15 cellular contexts compared by ENCODE assay signal in the genomic region with DNA sequence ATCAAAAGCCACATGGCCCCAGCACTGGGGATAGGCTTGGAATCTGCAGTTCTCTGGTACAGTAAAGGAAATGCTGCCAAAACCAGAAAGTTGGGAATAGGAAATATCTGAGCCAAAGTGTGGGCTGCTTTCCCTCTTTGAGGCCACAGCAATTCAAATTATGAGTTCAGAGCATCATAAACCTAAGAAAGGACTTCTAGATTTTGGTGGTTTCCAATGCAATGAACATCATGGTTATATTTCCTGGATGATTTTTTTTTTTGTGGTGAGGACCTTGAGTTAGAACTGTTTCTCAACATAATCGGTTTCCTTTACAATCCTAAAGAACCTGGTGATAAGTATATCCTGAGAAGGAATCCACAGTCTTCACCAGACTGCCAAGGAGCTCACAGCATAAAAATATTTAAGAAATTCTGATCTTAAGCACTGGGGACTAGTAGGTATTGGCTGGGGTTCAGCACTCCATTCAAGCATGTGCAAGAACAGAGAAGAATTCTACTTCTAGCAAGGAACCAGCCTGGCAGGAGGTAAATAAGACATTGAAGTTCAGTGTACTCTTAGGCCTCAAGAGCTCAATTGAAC. TPM values are rescaled to one million over a fixed set of nuclear protein-coding genes. Genes with fewer than 3 reads are reported as not detected.
"Had no signal": no experiment of that assay in that cellular context is flagged by ENCODE, and none has a peak within 500 bp of the region (broad histone marks: within the 10 kb centered on the region; RNA-seq: fewer than 3 reads in every experiment).

No MANE protein-coding gene starts in this region.

- H3K36me3 ChIP-seq: colonic mucosa, neural progenitor cell, ovary had no signal

- H3K9me3 ChIP-seq: colonic mucosa, ovary had no signal

- H2AFZ ChIP-seq: neural progenitor cell had no signal

- H3K4me1 ChIP-seq: colonic mucosa, neural progenitor cell had no signal

- H3K27ac Mint-ChIP-seq: activated CD8-positive, alpha-beta memory T cell treated with anti-CD3 and anti-CD28 coated beads, Interleukin-2, amount 10 ng/mL, durations not matched to agents 7 days and 5 days; activated naive CD8-positive, alpha-beta T cell; activated T-cell treated with anti-CD3 and anti-CD28 coated beads, Interleukin-2, amount 50 U/mL, for 24 hours; neural progenitor cell; stimulated activated naive CD8-positive, alpha-beta T cell treated with anti-CD3 and anti-CD28 coated beads, Interleukin-15, Interleukin-2, amounts not matched to agents 100 ng/mL and 50 ng/mL, for 24 hours; T-helper 2 cell treated with Interferon-gamma antibody and Interleukin-4, amounts not matched to agents 5 μg/mL and 100 μg/mL, for 36 hours had no signal

- DNase-seq: activated CD4-positive, alpha-beta T cell treated with anti-CD3 and anti-CD28 coated beads, Interleukin-2, amount 50 U/mL, for 48 hours; activated CD4-positive, CD25-positive, alpha-beta regulatory T cell treated with anti-CD3 and anti-CD28 coated beads, Interleukin-2, amount 50 U/mL, for 72 hours; activated CD8-positive, alpha-beta memory T cell treated with anti-CD3 and anti-CD28 coated beads, Interleukin-2, amount 10 ng/mL, durations not matched to agents 7 days and 5 days; activated gamma-delta T cell; activated T-cell treated with anti-CD3 and anti-CD28 coated beads, Interleukin-2, amount 50 U/mL, for 24 hours; colonic mucosa; effector CD4-positive, alpha-beta T cell; ovary; stimulated activated CD4-positive, alpha-beta T cell treated with anti-CD3 and anti-CD28 coated beads, Interleukin-15, amount 100 ng/mL, for 24 hours; stimulated activated CD4-positive, alpha-beta T cell treated with anti-CD3 and anti-CD28 coated beads, Interleukin-4, amount 100 ng/mL, for 24 hours had no signal

- ATAC-seq: activated CD8-positive, alpha-beta memory T cell treated with anti-CD3 and anti-CD28 coated beads, Interleukin-2, amount 10 ng/mL, durations not matched to agents 7 days and 5 days; left lobe of liver had no signal

- H3K36me3 Mint-ChIP-seq: activated CD8-positive, alpha-beta memory T cell treated with anti-CD3 and anti-CD28 coated beads, Interleukin-2, amount 10 ng/mL, durations not matched to agents 7 days and 5 days; activated naive CD8-positive, alpha-beta T cell; neural progenitor cell had no signal

- H3K4me2 ChIP-seq: neural progenitor cell had no signal

- H3K4me1 Mint-ChIP-seq: activated CD8-positive, alpha-beta memory T cell treated with anti-CD3 and anti-CD28 coated beads, Interleukin-2, amount 10 ng/mL, durations not matched to agents 7 days and 5 days; neural progenitor cell had no signal

- H3K27ac ChIP-seq: colonic mucosa, neural progenitor cell, ovary had no signal

- H3K4me3 ChIP-seq: colonic mucosa, neural progenitor cell, ovary had no signal

- H3K4me3 Mint-ChIP-seq: activated CD8-positive, alpha-beta memory T cell treated with anti-CD3 and anti-CD28 coated beads, Interleukin-2, amount 10 ng/mL, durations not matched to agents 7 days and 5 days; activated naive CD8-positive, alpha-beta T cell; activated T-cell treated with anti-CD3 and anti-CD28 coated beads, Interleukin-2, amount 50 U/mL, for 24 hours; neural progenitor cell; stimulated activated naive CD8-positive, alpha-beta T cell treated with anti-CD3 and anti-CD28 coated beads, Interleukin-15, Interleukin-2, amounts not matched to agents 100 ng/mL and 50 ng/mL, for 24 hours; T-helper 2 cell treated with Interferon-gamma antibody and Interleukin-4, amounts not matched to agents 5 μg/mL and 100 μg/mL, for 36 hours had no signal

- H3K9me3 Mint-ChIP-seq: activated T-cell treated with anti-CD3 and anti-CD28 coated beads, Interleukin-2, amount 50 U/mL, for 24 hours; neural progenitor cell; T-helper 2 cell treated with Interferon-gamma antibody and Interleukin-4, amounts not matched to agents 5 μg/mL and 100 μg/mL, for 36 hours had no signal

- H3K27me3 ChIP-seq: colonic mucosa, neural progenitor cell, ovary had no signal

- H3K27me3 Mint-ChIP-seq: activated CD8-positive, alpha-beta memory T cell treated with anti-CD3 and anti-CD28 coated beads, Interleukin-2, amount 10 ng/mL, durations not matched to agents 7 days and 5 days; activated naive CD8-positive, alpha-beta T cell; activated T-cell treated with anti-CD3 and anti-CD28 coated beads, Interleukin-2, amount 50 U/mL, for 24 hours; stimulated activated naive CD8-positive, alpha-beta T cell treated with anti-CD3 and anti-CD28 coated beads, Interleukin-15, Interleukin-2, amounts not matched to agents 100 ng/mL and 50 ng/mL, for 24 hours had no signal

RNA-seq across cellular contexts. Expression of gene ARHGAP24, which starts 29.8 kb away (rescaled TPM):
- total RNA-seq: activated CD8-positive, alpha-beta memory T cell treated with anti-CD3 and anti-CD28 coated beads, Interleukin-2, amount 10 ng/mL, durations not matched to agents 7 days and 5 days had no signal
